9 cellular contexts compared by ENCODE assay signal in the genomic region with DNA sequence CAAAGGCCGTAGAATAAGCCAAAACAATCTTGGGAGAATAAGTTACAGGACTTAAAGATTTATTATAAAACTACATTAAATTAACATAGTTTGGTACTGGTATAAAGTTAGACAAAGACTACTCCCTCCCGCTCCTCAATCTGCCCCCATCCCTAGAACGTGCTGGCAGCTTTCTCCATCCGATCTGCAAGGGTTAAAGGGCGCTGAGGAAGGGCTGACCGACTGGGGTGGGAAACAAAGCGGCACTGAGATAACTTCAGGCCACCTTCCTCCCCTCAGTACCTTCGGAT. TPM values are rescaled to one million over a fixed set of nuclear protein-coding genes. Genes with fewer than 3 reads are reported as not detected.
A peak's percentile ranks its signal among the peaks of the same experiment; 100 is the strongest.
DNase-seq lines count a peak whose midpoint lies in the region; ATAC-seq and TF ChIP-seq lines count a peak whose summit lies in the region.
"Had no signal": no experiment of that assay in that cellular context is flagged by ENCODE, and none has a peak within 500 bp of the region (broad histone marks: within the 10 kb centered on the region; RNA-seq: fewer than 3 reads in every experiment).

No MANE protein-coding gene starts in this region.

- no peaks in the 10 kb centered on the region for H3K27me3 Mint-ChIP-seq in neural progenitor cell (ENCODE audit: insufficient read depth, low read depth)
- H3K27me3 Mint-ChIP-seq: memory B cell had no signal

- H3K9me3 ChIP-seq in effector memory CD4-positive, alpha-beta T cell (ENCODE audit: control insufficient read depth, low read length): no peaks in the 10 kb centered on the region
- no peaks in the 10 kb centered on the region for H3K9me3 ChIP-seq in neural progenitor cell (ENCODE audit: low read depth)

- peak; percentile 11 for ATAC-seq in GM21447 (IDR thresholded peaks at IDR 0.05; ENCODE audit: unreplicated experiment)

- peaks cover 7% of the 10 kb centered on the region for H4K20me1 ChIP-seq in neural progenitor cell (ENCODE audit: low read depth)

- peak overlapping the region; percentile 81 for H3K9ac ChIP-seq in neural progenitor cell

- H3K36me3 Mint-ChIP-seq in neural progenitor cell: peaks cover 11% of the 10 kb centered on the region

- peak overlapping the region; percentile 93 for H3K4me3 ChIP-seq in effector memory CD4-positive, alpha-beta T cell (ENCODE audit: insufficient read depth, low read depth, low read length, poor library complexity, severe bottlenecking)
- H3K4me3 ChIP-seq in neural progenitor cell: peak overlapping the region; percentile 89

- H3K27ac Mint-ChIP-seq in neural progenitor cell: no peak overlapping the region
- H3K27ac Mint-ChIP-seq: memory B cell had no signal

- peaks cover 7% of the 10 kb centered on the region for H3K4me1 Mint-ChIP-seq in neural progenitor cell

- peaks cover 68% of the 10 kb centered on the region for H3K79me2 ChIP-seq in neural progenitor cell (ENCODE audit: low read depth)

- H3K9me3 Mint-ChIP-seq in neural progenitor cell: no peaks in the 10 kb centered on the region
- H3K9me3 Mint-ChIP-seq: memory B cell had no signal

- peaks cover 26% of the 10 kb centered on the region for H3F3A ChIP-seq in neural progenitor cell (ENCODE audit: low read depth)

- DNase-seq in Kasumi-1 (lab: John Stamatoyannopoulos, UW): peak; percentile 85 to 87
- no peak for DNase-seq in effector memory CD4-positive, alpha-beta T cell
- no peak for DNase-seq in neural progenitor cell (ENCODE audit: low spot score)
- DNase-seq in NCI-H2107 treated with DMSO at 0.1 percent for 48 hours (lab: John Stamatoyannopoulos, UW; ENCODE audit: unreplicated experiment): no peak
- DNase-seq in effector CD4-positive, alpha-beta T cell: no peak
- DNase-seq in erythroblast (lab: John Stamatoyannopoulos, UW): no peak

- H3K36me3 ChIP-seq in effector memory CD4-positive, alpha-beta T cell (ENCODE audit: control insufficient read depth, insufficient read depth, low read length): no peaks in the 10 kb centered on the region
- H3K36me3 ChIP-seq in neural progenitor cell: no peaks in the 10 kb centered on the region

- H3K27ac ChIP-seq in C4-2B: peak overlapping the region; percentile 91
- H3K27ac ChIP-seq in effector memory CD4-positive, alpha-beta T cell (ENCODE audit: insufficient read depth, low read length, poor library complexity, severe bottlenecking): peak overlapping the region; percentile 98
- H3K27ac ChIP-seq in neural progenitor cell: peak overlapping the region; percentile 98

- H3K4me2 ChIP-seq in neural progenitor cell: peak overlapping the region; percentile 84

- peaks cover 9% of the 10 kb centered on the region for H3K4me1 ChIP-seq in effector memory CD4-positive, alpha-beta T cell (ENCODE audit: control insufficient read depth, insufficient read depth, low read length, poor library complexity, severe bottlenecking)
- peaks cover 8% of the 10 kb centered on the region for H3K4me1 ChIP-seq in neural progenitor cell

- H2AFZ ChIP-seq in neural progenitor cell (replicated peaks): peak overlapping the region; percentile 89

- no peak overlapping the region for H3K4me3 Mint-ChIP-seq in neural progenitor cell
- H3K4me3 Mint-ChIP-seq: memory B cell had no signal

- H3K27me3 ChIP-seq in effector memory CD4-positive, alpha-beta T cell (replicated peaks; ENCODE audit: control insufficient read depth, insufficient read depth, low read length, poor library complexity, severe bottlenecking): no peaks in the 10 kb centered on the region
- H3K27me3 ChIP-seq in neural progenitor cell: no peaks in the 10 kb centered on the region

- no peak for TF ChIP-seq POLR2A in erythroblast (IDR thresholded peaks at IDR 0.05; ENCODE audit: low read length)

- TF ChIP-seq CTCF in C4-2B (conservative IDR thresholded peaks at IDR 0.05) (no peak), neural progenitor cell (IDR thresholded peaks at IDR 0.05) (no peak)

RNA-seq across cellular contexts. Expression of gene SUGT1, which starts 0.8 kb away (rescaled TPM):
- 47.5 and 67.0 TPM in 2 replicates for total RNA-seq in neural progenitor cell (ENCODE audit: low replicate concordance)

RNA-seq across cellular contexts. Expression of gene HNRNPA1L2, which starts 9.6 kb away (rescaled TPM):
- 4.7 and 5.9 TPM in 2 replicates for total RNA-seq in neural progenitor cell (ENCODE audit: low replicate concordance)

Comparison
In these comparisons a context has a peak if more than half of its experiments do, and no peak if none do; other contexts are left out.
1. DNase-seq: peak in Kasumi-1 (2 of 2); none in effector memory CD4-positive, alpha-beta T cell (0 of 3), neural progenitor cell (single experiment), NCI-H2107 treated with DMSO at 0.1 percent for 48 hours (single experiment), effector CD4-positive, alpha-beta T cell (single experiment) and erythroblast (0 of 2).
2. Peak in every context shown above with its lines, with median percentiles within 50 percentile points of each other: H3K27ac ChIP-seq.